Comparison of ENCODE assay signal across 1 cellular context in the genomic region with DNA sequence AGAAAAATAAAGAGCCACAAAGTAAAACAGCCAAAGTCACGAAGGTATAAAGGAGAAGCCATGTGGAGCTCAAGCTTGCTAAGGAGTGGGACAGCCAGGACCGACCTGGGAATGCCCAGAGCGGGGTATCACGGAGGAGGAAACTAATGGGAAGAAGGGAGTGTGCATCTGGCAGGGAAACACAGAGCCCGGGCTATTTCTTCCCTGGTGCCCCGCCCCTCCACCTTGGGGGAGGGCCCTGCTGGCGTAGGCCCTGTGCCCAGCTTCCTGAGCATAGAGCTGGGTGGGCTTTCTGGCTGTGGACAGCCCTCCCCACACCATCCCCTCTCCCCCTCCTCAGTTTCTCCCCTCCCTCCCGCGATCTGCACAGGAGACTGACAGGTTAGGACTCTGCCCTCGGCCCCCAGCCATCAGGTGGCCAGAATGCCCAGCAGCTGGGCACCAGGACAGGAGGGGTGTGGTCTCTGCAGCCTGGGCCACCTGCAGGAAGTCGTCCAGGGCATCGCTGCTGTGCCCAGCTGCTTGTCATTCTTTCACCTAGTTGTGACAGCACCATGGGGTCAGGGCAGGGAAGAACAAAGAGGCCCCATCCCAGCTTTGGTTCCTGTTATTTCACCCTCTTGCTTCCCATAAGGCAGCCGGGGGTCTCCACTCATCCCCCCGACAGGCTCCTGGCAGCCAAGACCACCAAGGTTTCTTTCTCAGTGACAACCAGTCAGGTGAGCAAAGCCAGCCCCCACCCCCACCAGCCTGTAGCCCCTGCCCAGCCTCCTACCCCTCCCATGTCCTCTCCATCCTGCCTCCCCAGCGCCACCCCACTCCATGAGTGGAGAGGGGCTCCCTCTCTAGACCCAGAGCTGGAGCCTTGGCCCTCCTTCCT.
TF ChIP-seq lines count a peak whose summit lies in the region.

No MANE protein-coding gene starts in this region.

TF ChIP-seq in HepG2, 621 proteins besides CTCF, POLR2A, EP300 and RAD21:
- no peak for TF ChIP-seq ZKSCAN8 (CRISPR knock-in tag; IDR thresholded peaks at IDR 0.05; ENCODE audit: borderline replicate concordance)
- TF ChIP-seq DRAP1 (CRISPR knock-in tag; IDR thresholded peaks at IDR 0.05) = no peak
- 0 out of 2 replicates have a peak, but pooled peaks have one; percentile 28 for TF ChIP-seq SP5 (CRISPR knock-in tag; IDR thresholded peaks at IDR 0.05; ENCODE audit: borderline replicate concordance, low read depth)
- 0 out of 2 replicates have a peak, but pooled peaks have one; percentile 51 for TF ChIP-seq HNRNPL (IDR thresholded peaks at IDR 0.05; ENCODE audit: low read depth, low read length)
- TF ChIP-seq HDAC6 (IDR thresholded peaks at IDR 0.05; ENCODE audit: low read depth, low read length) = no peak
- 0 out of 2 replicates have a peak, but pooled peaks have one; percentile 3 for TF ChIP-seq BORCS8-MEF2B (CRISPR knock-in tag; IDR thresholded peaks at IDR 0.05)
- no peak for TF ChIP-seq YEATS2 (CRISPR knock-in tag; IDR thresholded peaks at IDR 0.05; ENCODE audit: borderline replicate concordance)
- no peak for TF ChIP-seq PPARG (CRISPR knock-in tag; conservative IDR thresholded peaks at IDR 0.05)
- TF ChIP-seq TSC22D2 (CRISPR knock-in tag; IDR thresholded peaks at IDR 0.05; ENCODE audit: borderline replicate concordance) = no peak
- TF ChIP-seq ZNF7 (CRISPR knock-in tag; IDR thresholded peaks at IDR 0.05) = no peak
- TF ChIP-seq, protein P1, sequence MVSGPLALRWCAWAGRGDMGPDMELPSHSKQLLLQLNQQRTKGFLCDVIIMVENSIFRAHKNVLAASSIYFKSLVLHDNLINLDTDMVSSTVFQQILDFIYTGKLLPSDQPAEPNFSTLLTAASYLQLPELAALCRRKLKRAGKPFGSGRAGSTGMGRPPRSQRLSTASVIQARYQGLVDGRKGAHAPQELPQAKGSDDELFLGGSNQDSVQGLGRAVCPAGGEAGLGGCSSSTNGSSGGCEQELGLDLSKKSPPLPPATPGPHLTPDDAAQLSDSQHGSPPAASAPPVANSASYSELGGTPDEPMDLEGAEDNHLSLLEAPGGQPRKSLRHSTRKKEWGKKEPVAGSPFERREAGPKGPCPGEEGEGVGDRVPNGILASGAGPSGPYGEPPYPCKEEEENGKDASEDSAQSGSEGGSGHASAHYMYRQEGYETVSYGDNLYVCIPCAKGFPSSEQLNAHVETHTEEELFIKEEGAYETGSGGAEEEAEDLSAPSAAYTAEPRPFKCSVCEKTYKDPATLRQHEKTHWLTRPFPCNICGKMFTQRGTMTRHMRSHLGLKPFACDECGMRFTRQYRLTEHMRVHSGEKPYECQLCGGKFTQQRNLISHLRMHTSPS (CRISPR knock-in tag; IDR thresholded peaks at IDR 0.05; ENCODE audit: low read depth) = peak; percentile 52; the same call in 1 of the 2 replicates
- TF ChIP-seq ARNTL (CRISPR knock-in tag; IDR thresholded peaks at IDR 0.05) = no peak
- TF ChIP-seq ZNF260 (CRISPR knock-in tag; IDR thresholded peaks at IDR 0.05; ENCODE audit: borderline replicate concordance, low read depth) = no peak
- no peak for TF ChIP-seq FOXJ3 (CRISPR knock-in tag; IDR thresholded peaks at IDR 0.05; ENCODE audit: borderline replicate concordance)
- no peak for TF ChIP-seq HDAC2 (CRISPR knock-in tag; IDR thresholded peaks at IDR 0.05)
- no peak for TF ChIP-seq ZBED4 (CRISPR knock-in tag; IDR thresholded peaks at IDR 0.05; ENCODE audit: borderline replicate concordance)
- TF ChIP-seq ZNF576 (CRISPR knock-in tag; IDR thresholded peaks at IDR 0.05) = no peak
- no peak for TF ChIP-seq NKX3-1 (CRISPR knock-in tag; IDR thresholded peaks at IDR 0.05)
- no peak for TF ChIP-seq CCDC6 (CRISPR knock-in tag; IDR thresholded peaks at IDR 0.05)
- TF ChIP-seq ZNF598 (CRISPR knock-in tag; IDR thresholded peaks at IDR 0.05; ENCODE audit: borderline replicate concordance) = no peak
